ENCODE assay signal across 1 cellular context in the genomic region with DNA sequence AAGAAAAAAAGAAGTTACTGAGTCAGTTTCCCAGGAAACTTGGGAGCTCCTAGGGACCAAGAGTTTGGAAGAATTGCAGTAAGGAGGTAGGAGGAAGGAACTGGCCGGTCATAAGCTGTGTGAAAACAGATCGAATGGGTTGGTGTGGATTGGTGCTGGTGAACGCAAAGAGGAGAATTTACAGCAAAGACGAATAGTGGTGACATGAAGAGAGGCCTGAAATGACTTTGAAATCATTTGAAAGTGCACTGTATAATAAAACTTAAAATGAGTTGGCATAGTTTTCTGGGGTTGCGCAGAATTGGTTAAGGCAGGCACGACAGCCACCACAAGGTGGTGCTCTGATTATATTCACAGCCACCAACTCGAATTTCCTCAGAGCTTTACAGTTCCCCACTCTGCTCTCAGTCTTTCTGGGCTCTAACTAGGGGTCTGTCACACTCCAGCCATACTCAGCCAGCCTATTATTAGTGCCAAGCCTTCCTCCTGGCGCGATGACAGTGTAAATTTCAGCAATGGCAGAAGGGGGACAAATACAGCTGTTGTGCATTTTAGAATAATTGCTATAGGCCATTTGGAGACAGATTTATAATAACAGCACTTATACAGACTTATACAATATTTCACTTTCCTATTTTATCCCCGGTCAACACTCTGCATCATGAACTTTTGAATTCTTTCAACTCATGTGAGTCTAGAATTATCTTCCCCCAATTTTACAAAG.
TF ChIP-seq lines count a peak whose summit lies in the region.

No MANE protein-coding gene starts in this region.

TF ChIP-seq in GM23338, 12 proteins besides CTCF, POLR2A, EP300 and RAD21:
- TF ChIP-seq, protein P1, sequence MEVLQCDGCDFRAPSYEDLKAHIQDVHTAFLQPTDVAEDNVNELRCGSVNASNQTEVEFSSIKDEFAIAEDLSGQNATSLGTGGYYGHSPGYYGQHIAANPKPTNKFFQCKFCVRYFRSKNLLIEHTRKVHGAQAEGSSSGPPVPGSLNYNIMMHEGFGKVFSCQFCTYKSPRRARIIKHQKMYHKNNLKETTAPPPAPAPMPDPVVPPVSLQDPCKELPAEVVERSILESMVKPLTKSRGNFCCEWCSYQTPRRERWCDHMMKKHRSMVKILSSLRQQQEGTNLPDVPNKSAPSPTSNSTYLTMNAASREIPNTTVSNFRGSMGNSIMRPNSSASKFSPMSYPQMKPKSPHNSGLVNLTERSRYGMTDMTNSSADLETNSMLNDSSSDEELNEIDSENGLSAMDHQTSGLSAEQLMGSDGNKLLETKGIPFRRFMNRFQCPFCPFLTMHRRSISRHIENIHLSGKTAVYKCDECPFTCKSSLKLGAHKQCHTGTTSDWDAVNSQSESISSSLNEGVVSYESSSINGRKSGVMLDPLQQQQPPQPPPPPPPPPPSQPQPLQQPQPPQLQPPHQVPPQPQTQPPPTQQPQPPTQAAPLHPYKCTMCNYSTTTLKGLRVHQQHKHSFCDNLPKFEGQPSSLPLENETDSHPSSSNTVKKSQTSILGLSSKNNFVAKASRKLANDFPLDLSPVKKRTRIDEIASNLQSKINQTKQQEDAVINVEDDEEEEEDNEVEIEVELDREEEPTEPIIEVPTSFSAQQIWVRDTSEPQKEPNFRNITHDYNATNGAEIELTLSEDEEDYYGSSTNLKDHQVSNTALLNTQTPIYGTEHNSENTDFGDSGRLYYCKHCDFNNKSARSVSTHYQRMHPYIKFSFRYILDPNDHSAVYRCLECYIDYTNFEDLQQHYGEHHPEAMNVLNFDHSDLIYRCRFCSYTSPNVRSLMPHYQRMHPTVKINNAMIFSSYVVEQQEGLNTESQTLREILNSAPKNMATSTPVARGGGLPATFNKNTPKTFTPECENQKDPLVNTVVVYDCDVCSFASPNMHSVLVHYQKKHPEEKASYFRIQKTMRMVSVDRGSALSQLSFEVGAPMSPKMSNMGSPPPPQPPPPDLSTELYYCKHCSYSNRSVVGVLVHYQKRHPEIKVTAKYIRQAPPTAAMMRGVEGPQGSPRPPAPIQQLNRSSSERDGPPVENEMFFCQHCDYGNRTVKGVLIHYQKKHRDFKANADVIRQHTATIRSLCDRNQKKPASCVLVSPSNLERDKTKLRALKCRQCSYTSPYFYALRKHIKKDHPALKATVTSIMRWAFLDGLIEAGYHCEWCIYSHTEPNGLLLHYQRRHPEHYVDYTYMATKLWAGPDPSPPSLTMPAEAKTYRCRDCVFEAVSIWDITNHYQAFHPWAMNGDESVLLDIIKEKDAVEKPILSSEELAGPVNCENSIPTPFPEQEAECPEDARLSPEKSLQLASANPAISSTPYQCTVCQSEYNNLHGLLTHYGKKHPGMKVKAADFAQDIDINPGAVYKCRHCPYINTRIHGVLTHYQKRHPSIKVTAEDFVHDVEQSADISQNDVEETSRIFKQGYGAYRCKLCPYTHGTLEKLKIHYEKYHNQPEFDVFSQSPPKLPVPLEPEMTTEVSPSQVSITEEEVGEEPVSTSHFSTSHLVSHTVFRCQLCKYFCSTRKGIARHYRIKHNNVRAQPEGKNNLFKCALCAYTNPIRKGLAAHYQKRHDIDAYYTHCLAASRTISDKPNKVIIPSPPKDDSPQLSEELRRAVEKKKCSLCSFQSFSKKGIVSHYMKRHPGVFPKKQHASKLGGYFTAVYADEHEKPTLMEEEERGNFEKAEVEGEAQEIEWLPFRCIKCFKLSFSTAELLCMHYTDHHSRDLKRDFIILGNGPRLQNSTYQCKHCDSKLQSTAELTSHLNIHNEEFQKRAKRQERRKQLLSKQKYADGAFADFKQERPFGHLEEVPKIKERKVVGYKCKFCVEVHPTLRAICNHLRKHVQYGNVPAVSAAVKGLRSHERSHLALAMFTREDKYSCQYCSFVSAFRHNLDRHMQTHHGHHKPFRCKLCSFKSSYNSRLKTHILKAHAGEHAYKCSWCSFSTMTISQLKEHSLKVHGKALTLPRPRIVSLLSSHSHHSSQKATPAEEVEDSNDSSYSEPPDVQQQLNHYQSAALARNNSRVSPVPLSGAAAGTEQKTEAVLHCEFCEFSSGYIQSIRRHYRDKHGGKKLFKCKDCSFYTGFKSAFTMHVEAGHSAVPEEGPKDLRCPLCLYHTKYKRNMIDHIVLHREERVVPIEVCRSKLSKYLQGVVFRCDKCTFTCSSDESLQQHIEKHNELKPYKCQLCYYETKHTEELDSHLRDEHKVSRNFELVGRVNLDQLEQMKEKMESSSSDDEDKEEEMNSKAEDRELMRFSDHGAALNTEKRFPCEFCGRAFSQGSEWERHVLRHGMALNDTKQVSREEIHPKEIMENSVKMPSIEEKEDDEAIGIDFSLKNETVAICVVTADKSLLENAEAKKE (CRISPR knock-in tag; IDR thresholded peaks at IDR 0.05): no peak
- TF ChIP-seq JUNB (IDR thresholded peaks at IDR 0.05; ENCODE audit: unreplicated experiment) (no peak), EZH2phosphoT487 (IDR thresholded peaks at IDR 0.05; ENCODE audit: unreplicated experiment) (no peak), NANOG (IDR thresholded peaks at IDR 0.05; ENCODE audit: borderline replicate concordance) (no peak), STAT1 (IDR thresholded peaks at IDR 0.05; ENCODE audit: unreplicated experiment) (no peak), ZNF331 (CRISPR knock-in tag; IDR thresholded peaks at IDR 0.05; ENCODE audit: low read depth) (no peak), ZNF114 (CRISPR knock-in tag; IDR thresholded peaks at IDR 0.05) (no peak), CREB1 (CRISPR knock-in tag; IDR thresholded peaks at IDR 0.05; ENCODE audit: low read depth) (no peak), POLR2AphosphoS5 (IDR thresholded peaks at IDR 0.05; ENCODE audit: low read depth) (no peak), EZH2 (IDR thresholded peaks at IDR 0.05; ENCODE audit: low read depth, unreplicated experiment) (no peak)
- TF ChIP-seq, protein P2, sequence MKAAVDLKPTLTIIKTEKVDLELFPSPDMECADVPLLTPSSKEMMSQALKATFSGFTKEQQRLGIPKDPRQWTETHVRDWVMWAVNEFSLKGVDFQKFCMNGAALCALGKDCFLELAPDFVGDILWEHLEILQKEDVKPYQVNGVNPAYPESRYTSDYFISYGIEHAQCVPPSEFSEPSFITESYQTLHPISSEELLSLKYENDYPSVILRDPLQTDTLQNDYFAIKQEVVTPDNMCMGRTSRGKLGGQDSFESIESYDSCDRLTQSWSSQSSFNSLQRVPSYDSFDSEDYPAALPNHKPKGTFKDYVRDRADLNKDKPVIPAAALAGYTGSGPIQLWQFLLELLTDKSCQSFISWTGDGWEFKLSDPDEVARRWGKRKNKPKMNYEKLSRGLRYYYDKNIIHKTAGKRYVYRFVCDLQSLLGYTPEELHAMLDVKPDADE (IDR thresholded peaks at IDR 0.05): no peak
- TF ChIP-seq, protein P3, sequence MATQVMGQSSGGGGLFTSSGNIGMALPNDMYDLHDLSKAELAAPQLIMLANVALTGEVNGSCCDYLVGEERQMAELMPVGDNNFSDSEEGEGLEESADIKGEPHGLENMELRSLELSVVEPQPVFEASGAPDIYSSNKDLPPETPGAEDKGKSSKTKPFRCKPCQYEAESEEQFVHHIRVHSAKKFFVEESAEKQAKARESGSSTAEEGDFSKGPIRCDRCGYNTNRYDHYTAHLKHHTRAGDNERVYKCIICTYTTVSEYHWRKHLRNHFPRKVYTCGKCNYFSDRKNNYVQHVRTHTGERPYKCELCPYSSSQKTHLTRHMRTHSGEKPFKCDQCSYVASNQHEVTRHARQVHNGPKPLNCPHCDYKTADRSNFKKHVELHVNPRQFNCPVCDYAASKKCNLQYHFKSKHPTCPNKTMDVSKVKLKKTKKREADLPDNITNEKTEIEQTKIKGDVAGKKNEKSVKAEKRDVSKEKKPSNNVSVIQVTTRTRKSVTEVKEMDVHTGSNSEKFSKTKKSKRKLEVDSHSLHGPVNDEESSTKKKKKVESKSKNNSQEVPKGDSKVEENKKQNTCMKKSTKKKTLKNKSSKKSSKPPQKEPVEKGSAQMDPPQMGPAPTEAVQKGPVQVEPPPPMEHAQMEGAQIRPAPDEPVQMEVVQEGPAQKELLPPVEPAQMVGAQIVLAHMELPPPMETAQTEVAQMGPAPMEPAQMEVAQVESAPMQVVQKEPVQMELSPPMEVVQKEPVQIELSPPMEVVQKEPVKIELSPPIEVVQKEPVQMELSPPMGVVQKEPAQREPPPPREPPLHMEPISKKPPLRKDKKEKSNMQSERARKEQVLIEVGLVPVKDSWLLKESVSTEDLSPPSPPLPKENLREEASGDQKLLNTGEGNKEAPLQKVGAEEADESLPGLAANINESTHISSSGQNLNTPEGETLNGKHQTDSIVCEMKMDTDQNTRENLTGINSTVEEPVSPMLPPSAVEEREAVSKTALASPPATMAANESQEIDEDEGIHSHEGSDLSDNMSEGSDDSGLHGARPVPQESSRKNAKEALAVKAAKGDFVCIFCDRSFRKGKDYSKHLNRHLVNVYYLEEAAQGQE (IDR thresholded peaks at IDR 0.05; ENCODE audit: unreplicated experiment): no peak
